8 cellular contexts compared by ENCODE assay signal in the genomic region with DNA sequence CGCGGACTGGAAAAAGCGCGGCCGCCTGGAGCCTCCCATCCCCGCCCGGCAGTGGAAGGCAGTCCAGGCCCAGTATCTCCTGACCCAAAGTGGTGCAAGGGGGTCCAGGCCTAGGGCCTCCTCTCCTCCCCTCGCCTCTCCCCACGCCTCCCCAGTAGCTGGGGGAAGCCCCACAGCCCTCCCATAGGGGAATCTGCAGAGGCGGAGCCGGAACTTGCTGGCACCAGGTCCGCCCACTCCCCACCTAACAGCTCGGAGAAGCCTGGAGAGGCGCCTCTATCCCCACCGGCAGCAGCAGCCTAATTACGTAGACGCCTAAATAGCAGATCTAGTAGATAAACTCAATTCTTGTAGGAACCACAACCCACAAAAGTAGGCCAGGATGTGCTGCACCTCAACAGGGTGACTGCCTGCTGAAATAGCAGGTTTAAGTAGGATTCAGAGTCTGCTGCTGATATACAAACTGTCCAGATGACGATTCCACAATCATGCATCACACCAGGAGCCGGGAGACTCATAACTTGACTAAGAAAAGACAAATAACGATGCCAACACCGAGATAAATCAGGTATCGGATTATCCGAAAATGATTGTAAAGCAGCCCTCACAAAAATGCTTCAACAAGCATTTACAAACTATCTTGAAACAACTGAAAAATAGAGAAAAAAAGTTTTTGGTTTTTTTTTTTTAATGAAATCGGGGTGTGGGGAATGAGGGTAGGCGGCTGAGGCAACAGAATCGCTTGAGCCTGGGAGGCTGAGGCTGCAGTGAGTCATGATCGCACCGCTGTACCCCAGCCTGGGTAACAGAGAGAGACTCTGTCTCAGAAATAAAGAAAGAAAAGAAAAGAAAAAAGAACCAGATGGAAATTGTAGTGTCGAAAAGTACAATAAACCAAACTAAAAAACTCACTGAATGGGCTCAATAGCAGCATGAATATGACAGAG. TPM values are rescaled to one million over a fixed set of nuclear protein-coding genes. Genes with fewer than 3 reads are reported as not detected.
DNase-seq lines count a peak whose midpoint lies in the region; ATAC-seq, FAIRE-seq and TF ChIP-seq lines count a peak whose summit lies in the region.

No MANE protein-coding gene starts in this region.

- TF ChIP-seq POLR2A in esophagus squamous epithelium (IDR thresholded peaks at IDR 0.05) = peak in 1 of 4 donors; percentile 15

- DNase-seq in ELF-1 (ENCODE audit: low read depth, low spot score) = peak; percentile 77
- peak; percentile 94 for DNase-seq in T-helper 22 cell (ENCODE audit: low read depth)
- DNase-seq in activated naive CD8-positive, alpha-beta T cell treated with anti-CD3 and anti-CD28 coated beads, Interleukin-2, amount 50 U/mL, for 16 hours (ENCODE audit: low read depth, low spot score) = peak; percentile 51
- DNase-seq in stimulated activated CD4-positive, alpha-beta T cell treated with anti-CD3 and anti-CD28 coated beads, Interleukin-12 subunit alpha, Interleukin-12 subunit beta, amount 100 ng/mL, for 48 hours (ENCODE audit: low read depth in 2 of 3, low spot score in 1 of 3) = peak; percentile 71 to 79 (median 78)
- no peak for DNase-seq in NCI-H1930 (lab: John Stamatoyannopoulos, UW)
- DNase-seq in esophagus squamous epithelium (lab: John Stamatoyannopoulos, UW) = no peak
- DNase-seq in urothelium cell line (ENCODE audit: low spot score) = no peak

- H3K4me1 ChIP-seq in esophagus squamous epithelium = peaks cover 0 to 6% (median 0%) of the 10 kb centered on the region in 3 donors

- peak overlapping the region in 2 of 4 donors; percentile 52 to 53 for H3K27ac ChIP-seq in esophagus squamous epithelium

- H3K4me3 ChIP-seq in esophagus squamous epithelium = peak overlapping the region in 1 of 4 donors; percentile 12

- WGBS in esophagus squamous epithelium, 2 donors = 62 to 70% methylated on average over 20 to 21 of the region's 29 CpGs

- FAIRE-seq in urothelium cell line (lab: Jason Lieb, UNC) = no peak

- no peak for TF ChIP-seq CTCF in esophagus squamous epithelium (IDR thresholded peaks at IDR 0.05)

- H3K27me3 ChIP-seq in esophagus squamous epithelium = peaks cover 0 to 9% (median 0%) of the 10 kb centered on the region in 4 donors

- no peaks in the 10 kb centered on the region for H3K36me3 ChIP-seq in esophagus squamous epithelium

- ATAC-seq in HG02840 (IDR thresholded peaks at IDR 0.05; ENCODE audit: low FRiP score, unreplicated experiment) = no peak

- no peaks in the 10 kb centered on the region for H3K9me3 ChIP-seq in esophagus squamous epithelium

- intact Hi-C loops in esophagus squamous epithelium (cut with DNase I) = no loop called here

RNA-seq across cellular contexts. Expression of gene BRD1, which starts 11.4 kb away (rescaled TPM):
- 10 to 100 TPM; 17.8 to 37.4 (median 29.9) TPM for total RNA-seq in esophagus squamous epithelium

RNA-seq across cellular contexts. Expression of gene ZBED4, which starts 14.6 kb away (rescaled TPM):
- 10 to 100 TPM in 3 of 4 donors, 1 to 10 TPM in 1; 9.6 to 14.1 (median 13.7) TPM for total RNA-seq in esophagus squamous epithelium

Comparison
In these comparisons a context has a peak if more than half of its experiments do, and no peak if none do; other contexts are left out.
1. DNase-seq: peak in ELF-1 (single experiment), T-helper 22 cell (single experiment), activated naive CD8-positive, alpha-beta T cell treated with anti-CD3 and anti-CD28 coated beads, Interleukin-2, amount 50 U/mL, for 16 hours (single experiment) and stimulated activated CD4-positive, alpha-beta T cell treated with anti-CD3 and anti-CD28 coated beads, Interleukin-12 subunit alpha, Interleukin-12 subunit beta, amount 100 ng/mL, for 48 hours (3 of 3); none in NCI-H1930 (0 of 2), esophagus squamous epithelium (single experiment) and urothelium cell line (single experiment).